ENCODE assay signal across 11 cellular contexts in genomic region chr1:67261646-67262045, GRCh38. TPM values are rescaled to one million over a fixed set of nuclear protein-coding genes. Genes with fewer than 3 reads are reported as not detected.
A peak's percentile ranks its signal among the peaks of the same experiment; 100 is the strongest.
DNase-seq lines count a peak whose midpoint lies in the region; ATAC-seq and TF ChIP-seq lines count a peak whose summit lies in the region.
"Had no signal": no experiment of that assay in that cellular context is flagged by ENCODE, and none has a peak within 500 bp of the region (broad histone marks: within the 10 kb centered on the region; RNA-seq: fewer than 3 reads in every experiment).

No MANE protein-coding gene starts in this region.

- DNase-seq in activated CD8-positive, alpha-beta memory T cell treated with anti-CD3 and anti-CD28 coated beads, Interleukin-2, amount 50 U/mL, for 4 hours = peak; percentile 40
- no peak for DNase-seq in activated CD8-positive, alpha-beta memory T cell treated with anti-CD3 and anti-CD28 coated beads, Interleukin-2, amount 10 ng/mL, durations not matched to agents 7 days and 5 days
- DNase-seq in choroid plexus epithelial cell (ENCODE audit: low read depth) = peak; percentile 16
- peak; percentile 16 to 44 for DNase-seq in stimulated activated CD4-positive, alpha-beta T cell treated with anti-CD3 and anti-CD28 coated beads, Interleukin-4, amount 100 ng/mL, for 4 hours
- DNase-seq in SIG-M5 (lab: John Stamatoyannopoulos, UW) = no peak
- DNase-seq in mesenteric fat pad (ENCODE audit: low spot score) = no peak
- DNase-seq: adrenal gland, NCI-H1694 had no signal

- ATAC-seq in activated CD8-positive, alpha-beta memory T cell treated with anti-CD3 and anti-CD28 coated beads, Interleukin-2, amount 10 ng/mL, durations not matched to agents 7 days and 5 days = no peak
- ATAC-seq in HG02798 (IDR thresholded peaks at IDR 0.05; ENCODE audit: poor library complexity, unreplicated experiment) = no peak
- ATAC-seq: SK-N-SH treated with all-trans-retinoic acid at 6 μM for 48 hours had no signal

- H3K36me3 Mint-ChIP-seq in activated CD8-positive, alpha-beta memory T cell treated with anti-CD3 and anti-CD28 coated beads, Interleukin-2, amount 10 ng/mL, durations not matched to agents 7 days and 5 days = peaks cover 2% of the 10 kb centered on the region
- peaks cover 15% of the 10 kb centered on the region for H3K36me3 Mint-ChIP-seq in T-helper 1 cell treated with Interleukin-12 subunit alpha and Interleukin-12 subunit beta and Interleukin-4 antibody, amounts not matched to agents 30 μg/mL and 1 μg/mL, for 36 hours (ENCODE audit: low read depth)

- H3K27ac Mint-ChIP-seq in activated CD8-positive, alpha-beta memory T cell treated with anti-CD3 and anti-CD28 coated beads, Interleukin-2, amount 10 ng/mL, durations not matched to agents 7 days and 5 days = no peak overlapping the region
- peak overlapping the region; percentile 76 for H3K27ac Mint-ChIP-seq in T-helper 1 cell treated with Interleukin-12 subunit alpha and Interleukin-12 subunit beta and Interleukin-4 antibody, amounts not matched to agents 30 μg/mL and 1 μg/mL, for 36 hours

- peaks cover 9% of the 10 kb centered on the region for H3K27me3 Mint-ChIP-seq in activated CD8-positive, alpha-beta memory T cell treated with anti-CD3 and anti-CD28 coated beads, Interleukin-2, amount 10 ng/mL, durations not matched to agents 7 days and 5 days
- no peaks in the 10 kb centered on the region for H3K27me3 Mint-ChIP-seq in T-helper 1 cell treated with Interleukin-12 subunit alpha and Interleukin-12 subunit beta and Interleukin-4 antibody, amounts not matched to agents 30 μg/mL and 1 μg/mL, for 36 hours (ENCODE audit: low read depth)

- no peak overlapping the region for H3K4me3 Mint-ChIP-seq in activated CD8-positive, alpha-beta memory T cell treated with anti-CD3 and anti-CD28 coated beads, Interleukin-2, amount 10 ng/mL, durations not matched to agents 7 days and 5 days
- H3K4me3 Mint-ChIP-seq in T-helper 1 cell treated with Interleukin-12 subunit alpha and Interleukin-12 subunit beta and Interleukin-4 antibody, amounts not matched to agents 30 μg/mL and 1 μg/mL, for 36 hours = no peak overlapping the region

- H3K4me3 ChIP-seq in choroid plexus epithelial cell (ENCODE audit: low read depth, low read length) = no peak overlapping the region
- H3K4me3 ChIP-seq: adrenal gland had no signal

- peak; percentile 56 for TF ChIP-seq CTCF in choroid plexus epithelial cell (conservative IDR thresholded peaks at IDR 0.05; ENCODE audit: low read depth, low read length)

- peaks cover 24% of the 10 kb centered on the region for H3K4me1 Mint-ChIP-seq in activated CD8-positive, alpha-beta memory T cell treated with anti-CD3 and anti-CD28 coated beads, Interleukin-2, amount 10 ng/mL, durations not matched to agents 7 days and 5 days
- H3K4me1 Mint-ChIP-seq in T-helper 1 cell treated with Interleukin-12 subunit alpha and Interleukin-12 subunit beta and Interleukin-4 antibody, amounts not matched to agents 30 μg/mL and 1 μg/mL, for 36 hours (ENCODE audit: low read depth) = peaks cover 37% of the 10 kb centered on the region

- no peaks in the 10 kb centered on the region for H3K9me3 Mint-ChIP-seq in activated CD8-positive, alpha-beta memory T cell treated with anti-CD3 and anti-CD28 coated beads, Interleukin-2, amount 10 ng/mL, durations not matched to agents 7 days and 5 days (ENCODE audit: low read depth)
- H3K9me3 Mint-ChIP-seq in T-helper 1 cell treated with Interleukin-12 subunit alpha and Interleukin-12 subunit beta and Interleukin-4 antibody, amounts not matched to agents 30 μg/mL and 1 μg/mL, for 36 hours = no peaks in the 10 kb centered on the region

- CTCF ChIA-PET in activated CD8-positive, alpha-beta memory T cell treated with anti-CD3 and anti-CD28 coated beads, Interleukin-2, amount 10 ng/mL, durations not matched to agents 7 days and 5 days (lab: Charles Lee) = interaction anchor here (1.8 kb wide), 1 partner anchor 28 kb away, joined by 5 read pairs; no protein-coding TSS in a partner anchor

RNA-seq across cellular contexts. Expression of gene IL12RB2, which starts 46.0 kb away (rescaled TPM):
- 10 to 100 TPM; 23.8 to 54.0 TPM for total RNA-seq in activated CD8-positive, alpha-beta memory T cell treated with anti-CD3 and anti-CD28 coated beads, Interleukin-2, amount 10 ng/mL, durations not matched to agents 7 days and 5 days
- total RNA-seq in mesenteric fat pad = 3.4 TPM

Comparison
In these comparisons a context has a peak if more than half of its experiments do, and no peak if none do; other contexts are left out.
1. DNase-seq: peak in activated CD8-positive, alpha-beta memory T cell treated with anti-CD3 and anti-CD28 coated beads, Interleukin-2, amount 50 U/mL, for 4 hours (single experiment), choroid plexus epithelial cell (single experiment) and stimulated activated CD4-positive, alpha-beta T cell treated with anti-CD3 and anti-CD28 coated beads, Interleukin-4, amount 100 ng/mL, for 4 hours (2 of 2); none in activated CD8-positive, alpha-beta memory T cell treated with anti-CD3 and anti-CD28 coated beads, Interleukin-2, amount 10 ng/mL, durations not matched to agents 7 days and 5 days (single experiment), SIG-M5 (single experiment) and mesenteric fat pad (single experiment).